8 cellular contexts compared by ENCODE assay signal in genomic region chr9:113220467-113221002, GRCh38. TPM values are rescaled to one million over a fixed set of nuclear protein-coding genes. Genes with fewer than 3 reads are reported as not detected.
DNase-seq lines count a peak whose midpoint lies in the region; ATAC-seq and TF ChIP-seq lines count a peak whose summit lies in the region.

No MANE protein-coding gene starts in this region.

- H3K27me3 Mint-ChIP-seq in WTC11 (ENCODE audit: low read depth) = no peaks in the 10 kb centered on the region
- peaks cover 5% of the 10 kb centered on the region for H3K27me3 Mint-ChIP-seq in glutamatergic neuron (ENCODE audit: unreplicated experiment)

- peak overlapping the region; percentile 61 for H2AFZ ChIP-seq in smooth muscle cell (ENCODE audit: low read depth)

- H3K27ac Mint-ChIP-seq in WTC11 (peak overlapping the region; percentile 96), glutamatergic neuron (ENCODE audit: unreplicated experiment) (peak overlapping the region; percentile 76)

- H3K4me1 ChIP-seq in heart left ventricle = peaks cover 0 to 76% (median 41%) of the 10 kb centered on the region in 12 donors
- H3K4me1 ChIP-seq in smooth muscle cell (ENCODE audit: low read depth) = peaks cover 22% of the 10 kb centered on the region

- H3K4me1 Mint-ChIP-seq in WTC11 (peaks cover 26% of the 10 kb centered on the region), glutamatergic neuron (ENCODE audit: low read depth, unreplicated experiment) (peaks cover 11% of the 10 kb centered on the region)

- ATAC-seq in heart left ventricle = no peak
- ATAC-seq in WTC11 = no peak

- peaks cover 7% of the 10 kb centered on the region for H3F3A ChIP-seq in smooth muscle cell (ENCODE audit: low read depth)

- CTCF ChIA-PET in WTC11 (lab: Charles Lee) = interaction anchor here (1.0 to 3.1 kb wide), 3 partner anchors 54 to 181 kb away, joined by 3 to 24 read pairs (median 4); partner anchors contain the start of genes ALAD, CDC26 and PRPF4

- intact Hi-C loops in heart left ventricle (cut with DNase I) (loop anchor here in 6 of 10 donors (1.0 to 10.0 kb wide), 4 partner anchors 52 to 69 kb away; partner anchors contain the start of genes CDC26 (in 4 of the 6), PRPF4 (in 4 of the 6) and SLC31A2 (in 1 of the 6)), cardiac septum (cut with DNase I) (loop anchor here (2.0 kb wide), 2 partner anchors 54 to 190 kb away; partner anchors contain the start of genes C9orf43, CDC26, POLE3 and PRPF4)

- H3K36me3 Mint-ChIP-seq in WTC11 (peaks cover 6% of the 10 kb centered on the region), glutamatergic neuron (ENCODE audit: unreplicated experiment) (no peaks in the 10 kb centered on the region)

- DNase-seq in heart left ventricle (no peak), cardiac septum (ENCODE audit: low spot score) (no peak), WTC11 (ENCODE audit: low spot score) (no peak), glutamatergic neuron (no peak), smooth muscle cell (lab: John Stamatoyannopoulos, UW; ENCODE audit: unreplicated experiment) (no peak), dedifferentiated amniotic fluid mesenchymal stem cell (ENCODE audit: extremely low spot score) (no peak), NCI-H446 (lab: John Stamatoyannopoulos, UW) (no peak)
- DNase-seq in activated effector memory CD4-positive, alpha-beta T cell treated with Interleukin-2 at 50 U/mL for 16 hours = no peak

- H3K4me3 ChIP-seq in heart left ventricle (peak overlapping the region; percentile 66 to 95 (median 82)), smooth muscle cell (peak overlapping the region; percentile 82)

- H3K9me3 Mint-ChIP-seq in WTC11 (no peaks in the 10 kb centered on the region), glutamatergic neuron (ENCODE audit: unreplicated experiment) (peaks cover 6% of the 10 kb centered on the region)

- whole genome bisulfite sequencing in heart left ventricle, 4 donors = 4 to 8% (median 7%) methylated on average over 8 to 11 of the region's 11 CpGs
- 17% methylated on average over 11 of the region's 11 CpGs for WGBS in smooth muscle cell (ENCODE audit: low lambda C conversion rate)

- POLR2A ChIA-PET in WTC11 (lab: Charles Lee) = interaction anchor here (0.6 to 2.4 kb wide), 6 partner anchors 13 to 121 kb away, joined by 3 to 18 read pairs (median 5); partner anchors contain the start of genes CDC26, PRPF4 and SLC31A2

- TF ChIP-seq CTCF in heart left ventricle (IDR thresholded peaks at IDR 0.05) (no peak), WTC11 (IDR thresholded peaks at IDR 0.05) (no peak), glutamatergic neuron (IDR thresholded peaks at IDR 0.05; ENCODE audit: partially characterized antibody, unreplicated experiment) (no peak), smooth muscle cell (IDR thresholded peaks at IDR 0.05; ENCODE audit: borderline replicate concordance, insufficient read depth, poor library complexity, severe bottlenecking) (no peak)

- H3K27ac ChIP-seq in heart left ventricle (peak overlapping the region; percentile 68 to 92 (median 88)), smooth muscle cell (ENCODE audit: low read depth) (peak overlapping the region; percentile 63)

- H4K20me1 ChIP-seq in smooth muscle cell (ENCODE audit: low read depth) = peaks cover 62% of the 10 kb centered on the region

- H3K27me3 ChIP-seq in heart left ventricle (no peaks in the 10 kb centered on the region), smooth muscle cell (ENCODE audit: low read depth) (no peaks in the 10 kb centered on the region)

- H3K36me3 ChIP-seq in heart left ventricle = peaks cover 0 to 8% (median 0%) of the 10 kb centered on the region in 9 donors
- no peaks in the 10 kb centered on the region for H3K36me3 ChIP-seq in smooth muscle cell (ENCODE audit: low read depth)

- H3K4me3 Mint-ChIP-seq in WTC11 (peak overlapping the region; percentile 98), glutamatergic neuron (ENCODE audit: unreplicated experiment) (peak overlapping the region; percentile 94)

- peak overlapping the region; percentile 96 for H3K4me2 ChIP-seq in smooth muscle cell

- H3K9ac ChIP-seq in smooth muscle cell (ENCODE audit: low read depth) = peak overlapping the region; percentile 87

- H3K9me3 ChIP-seq in heart left ventricle (no peaks in the 10 kb centered on the region), smooth muscle cell (replicated peaks; ENCODE audit: low read depth) (no peaks in the 10 kb centered on the region)

- H3K79me2 ChIP-seq in smooth muscle cell (ENCODE audit: low read depth) = peaks cover 83% of the 10 kb centered on the region

- TF ChIP-seq POLR2A in heart left ventricle (IDR thresholded peaks at IDR 0.05) = no peak

TF ChIP-seq in WTC11, 78 proteins besides CTCF, POLR2A, EP300 and RAD21 (continues in another document):
- TF ChIP-seq ZNF416 (CRISPR knock-in tag; IDR thresholded peaks at IDR 0.05) (no peak), TEAD4 (CRISPR knock-in tag; IDR thresholded peaks at IDR 0.05) (no peak), ELF4 (CRISPR knock-in tag; IDR thresholded peaks at IDR 0.05; ENCODE audit: low read depth) (no peak), ZNF138 (CRISPR knock-in tag; conservative IDR thresholded peaks at IDR 0.05) (no peak), ETV6 (CRISPR knock-in tag; IDR thresholded peaks at IDR 0.05) (no peak), JUN (CRISPR knock-in tag; IDR thresholded peaks at IDR 0.05) (no peak), E2F4 (CRISPR knock-in tag; IDR thresholded peaks at IDR 0.05; ENCODE audit: borderline replicate concordance, low read depth) (no peak), ZMAT4 (CRISPR knock-in tag; IDR thresholded peaks at IDR 0.05) (no peak)
- TF ChIP-seq, protein P1, sequence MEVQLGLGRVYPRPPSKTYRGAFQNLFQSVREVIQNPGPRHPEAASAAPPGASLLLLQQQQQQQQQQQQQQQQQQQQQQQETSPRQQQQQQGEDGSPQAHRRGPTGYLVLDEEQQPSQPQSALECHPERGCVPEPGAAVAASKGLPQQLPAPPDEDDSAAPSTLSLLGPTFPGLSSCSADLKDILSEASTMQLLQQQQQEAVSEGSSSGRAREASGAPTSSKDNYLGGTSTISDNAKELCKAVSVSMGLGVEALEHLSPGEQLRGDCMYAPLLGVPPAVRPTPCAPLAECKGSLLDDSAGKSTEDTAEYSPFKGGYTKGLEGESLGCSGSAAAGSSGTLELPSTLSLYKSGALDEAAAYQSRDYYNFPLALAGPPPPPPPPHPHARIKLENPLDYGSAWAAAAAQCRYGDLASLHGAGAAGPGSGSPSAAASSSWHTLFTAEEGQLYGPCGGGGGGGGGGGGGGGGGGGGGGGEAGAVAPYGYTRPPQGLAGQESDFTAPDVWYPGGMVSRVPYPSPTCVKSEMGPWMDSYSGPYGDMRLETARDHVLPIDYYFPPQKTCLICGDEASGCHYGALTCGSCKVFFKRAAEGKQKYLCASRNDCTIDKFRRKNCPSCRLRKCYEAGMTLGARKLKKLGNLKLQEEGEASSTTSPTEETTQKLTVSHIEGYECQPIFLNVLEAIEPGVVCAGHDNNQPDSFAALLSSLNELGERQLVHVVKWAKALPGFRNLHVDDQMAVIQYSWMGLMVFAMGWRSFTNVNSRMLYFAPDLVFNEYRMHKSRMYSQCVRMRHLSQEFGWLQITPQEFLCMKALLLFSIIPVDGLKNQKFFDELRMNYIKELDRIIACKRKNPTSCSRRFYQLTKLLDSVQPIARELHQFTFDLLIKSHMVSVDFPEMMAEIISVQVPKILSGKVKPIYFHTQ (CRISPR knock-in tag; IDR thresholded peaks at IDR 0.05) = no peak
- TF ChIP-seq, protein P2, sequence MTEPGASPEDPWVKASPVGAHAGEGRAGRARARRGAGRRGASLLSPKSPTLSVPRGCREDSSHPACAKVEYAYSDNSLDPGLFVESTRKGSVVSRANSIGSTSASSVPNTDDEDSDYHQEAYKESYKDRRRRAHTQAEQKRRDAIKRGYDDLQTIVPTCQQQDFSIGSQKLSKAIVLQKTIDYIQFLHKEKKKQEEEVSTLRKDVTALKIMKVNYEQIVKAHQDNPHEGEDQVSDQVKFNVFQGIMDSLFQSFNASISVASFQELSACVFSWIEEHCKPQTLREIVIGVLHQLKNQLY (CRISPR knock-in tag; IDR thresholded peaks at IDR 0.05) = no peak

RNA-seq across cellular contexts. Expression of gene FKBP15, which starts 0.5 kb away (rescaled TPM):
- total RNA-seq in heart left ventricle (10 to 100 TPM; 15.8 to 45.5 (median 18.7) TPM), cardiac septum (17.9 TPM), WTC11 (2021) (13.5 to 14.9 TPM (median 13.9 TPM) in 3 replicates), glutamatergic neuron (ENCODE audit: unreplicated experiment) (18.2 TPM), smooth muscle cell (22.6 and 27.9 TPM in 2 replicates)
- polyA plus RNA-seq in heart left ventricle (10 to 100 TPM in 1 of 2 donors, 1 to 10 TPM in 1; 9.9 to 16.1 TPM), smooth muscle cell (12.3 and 13.0 TPM in 2 replicates)

RNA-seq across cellular contexts. Expression of gene SLC31A1, which starts 0.8 kb away (rescaled TPM):
- total RNA-seq in heart left ventricle (10 to 100 TPM in 6 of 9 donors, 1 to 10 TPM in 3; 7.9 to 18.2 (median 10.7) TPM), cardiac septum (9.6 TPM), WTC11 (2021) (41.6 to 43.9 TPM (median 43.6 TPM) in 3 replicates), glutamatergic neuron (ENCODE audit: unreplicated experiment) (11.2 TPM), smooth muscle cell (34.7 and 39.1 TPM in 2 replicates)
- polyA plus RNA-seq in heart left ventricle (10 to 100 TPM in 1 of 2 donors, 1 to 10 TPM in 1; 4.2 to 22.3 TPM), smooth muscle cell (28.1 and 35.8 TPM in 2 replicates)

RNA-seq across cellular contexts. Expression of gene CDC26, which starts 54.8 kb away (rescaled TPM):
- total RNA-seq in heart left ventricle (10 to 100 TPM; 22.3 to 39.4 (median 34.4) TPM), cardiac septum (35.1 TPM), WTC11 (2021) (36.9 to 39.8 TPM (median 37.0 TPM) in 3 replicates), glutamatergic neuron (ENCODE audit: unreplicated experiment) (13.4 TPM), smooth muscle cell (44.8 and 49.3 TPM in 2 replicates)
- polyA plus RNA-seq in heart left ventricle (10 to 100 TPM; 44.9 to 46.0 TPM), smooth muscle cell (59.8 and 61.8 TPM in 2 replicates)

RNA-seq across cellular contexts. Expression of gene PRPF4, which starts 54.9 kb away (rescaled TPM):
- total RNA-seq in heart left ventricle (10 to 100 TPM; 10.4 to 15.0 (median 13.8) TPM), cardiac septum (10.5 TPM), WTC11 (2021) (29.0 to 32.4 TPM (median 30.4 TPM) in 3 replicates), glutamatergic neuron (ENCODE audit: unreplicated experiment) (21.9 TPM), smooth muscle cell (18.5 and 22.9 TPM in 2 replicates)
- polyA plus RNA-seq in heart left ventricle (10 to 100 TPM in 1 of 2 donors, 1 to 10 TPM in 1; 5.1 to 24.6 TPM), smooth muscle cell (21.0 and 22.2 TPM in 2 replicates)
